1 cellular context compared by ENCODE assay signal in the genomic region with DNA sequence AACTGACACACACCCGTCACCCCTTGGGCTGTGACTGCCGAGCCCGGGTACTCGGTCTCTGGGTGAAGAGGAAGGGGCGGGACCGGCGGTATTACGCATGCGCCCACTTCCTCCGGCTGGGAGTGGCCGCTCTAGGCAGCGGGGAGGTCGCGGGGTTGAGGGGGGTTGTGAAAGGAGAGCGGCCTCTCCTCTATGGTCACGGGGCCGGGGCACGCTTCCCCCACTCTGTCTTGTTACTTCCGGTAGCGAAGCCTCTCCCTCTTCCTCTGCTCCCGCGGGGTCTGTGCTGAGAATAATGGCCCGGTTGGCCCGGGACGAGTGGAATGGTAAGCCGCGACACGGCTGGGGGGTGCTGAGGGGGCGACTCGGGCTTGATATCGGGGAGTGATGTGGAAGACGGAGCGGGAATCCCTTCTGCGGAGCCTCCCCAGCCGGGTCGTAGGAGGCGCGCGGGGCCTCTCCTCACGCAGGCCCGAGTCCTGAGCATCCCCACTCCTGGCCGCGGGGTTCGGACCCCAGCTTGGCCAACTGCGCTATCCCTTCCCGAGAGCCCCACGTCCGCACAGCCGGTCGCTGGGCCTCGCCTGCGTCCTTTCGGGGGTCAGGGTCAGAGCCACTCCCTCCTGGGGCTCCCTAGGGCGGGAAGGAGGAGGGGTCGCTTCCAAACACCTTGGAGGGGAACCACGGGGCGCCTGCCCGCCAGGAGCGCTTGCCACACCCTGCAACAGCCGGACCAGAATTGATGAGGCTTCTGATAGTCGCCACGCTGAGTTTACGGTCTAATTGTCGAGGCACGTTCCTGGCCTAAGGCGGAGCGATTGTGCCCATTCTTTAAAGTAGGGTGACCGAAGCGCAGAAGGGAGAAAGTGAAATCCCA.
TF ChIP-seq lines count a peak whose summit lies in the region.

A gene with protein sequence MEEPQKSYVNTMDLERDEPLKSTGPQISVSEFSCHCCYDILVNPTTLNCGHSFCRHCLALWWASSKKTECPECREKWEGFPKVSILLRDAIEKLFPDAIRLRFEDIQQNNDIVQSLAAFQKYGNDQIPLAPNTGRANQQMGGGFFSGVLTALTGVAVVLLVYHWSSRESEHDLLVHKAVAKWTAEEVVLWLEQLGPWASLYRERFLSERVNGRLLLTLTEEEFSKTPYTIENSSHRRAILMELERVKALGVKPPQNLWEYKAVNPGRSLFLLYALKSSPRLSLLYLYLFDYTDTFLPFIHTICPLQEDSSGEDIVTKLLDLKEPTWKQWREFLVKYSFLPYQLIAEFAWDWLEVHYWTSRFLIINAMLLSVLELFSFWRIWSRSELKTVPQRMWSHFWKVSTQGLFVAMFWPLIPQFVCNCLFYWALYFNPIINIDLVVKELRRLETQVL (plus strand): TSS at position 259 of the 877 bp plus-strand sequence. CDS start 11,396 bp downstream, outside the sequence.

TF ChIP-seq in HepG2, 621 proteins besides CTCF, POLR2A, EP300 and RAD21 (continued from another document):
- TF ChIP-seq, protein P1, sequence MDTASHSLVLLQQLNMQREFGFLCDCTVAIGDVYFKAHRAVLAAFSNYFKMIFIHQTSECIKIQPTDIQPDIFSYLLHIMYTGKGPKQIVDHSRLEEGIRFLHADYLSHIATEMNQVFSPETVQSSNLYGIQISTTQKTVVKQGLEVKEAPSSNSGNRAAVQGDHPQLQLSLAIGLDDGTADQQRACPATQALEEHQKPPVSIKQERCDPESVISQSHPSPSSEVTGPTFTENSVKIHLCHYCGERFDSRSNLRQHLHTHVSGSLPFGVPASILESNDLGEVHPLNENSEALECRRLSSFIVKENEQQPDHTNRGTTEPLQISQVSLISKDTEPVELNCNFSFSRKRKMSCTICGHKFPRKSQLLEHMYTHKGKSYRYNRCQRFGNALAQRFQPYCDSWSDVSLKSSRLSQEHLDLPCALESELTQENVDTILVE (CRISPR knock-in tag; IDR thresholded peaks at IDR 0.05) = peak; percentile 93
- TF ChIP-seq ZFP91 (CRISPR knock-in tag; IDR thresholded peaks at IDR 0.05; ENCODE audit: borderline replicate concordance) (peak; percentile 78; the same call in 1 of the 2 replicates), SSRP1 (CRISPR knock-in tag; IDR thresholded peaks at IDR 0.05) (peak; percentile 59; the same call in 1 of the 2 replicates), REL (CRISPR knock-in tag; conservative IDR thresholded peaks at IDR 0.05) (peak; percentile 74; the same call in 1 of the 2 replicates), HCFC1 (IDR thresholded peaks at IDR 0.05; ENCODE audit: low read depth, low read length) (peak; percentile 58; the same call in 1 of the 2 replicates), RFX1 (IDR thresholded peaks at IDR 0.05) (no peak; the same call in 1 of the 2 replicates), ZFP36 (IDR thresholded peaks at IDR 0.05; ENCODE audit: borderline replicate concordance, low read depth, low read length, partially characterized antibody) (no peak)
- TF ChIP-seq, protein P2, sequence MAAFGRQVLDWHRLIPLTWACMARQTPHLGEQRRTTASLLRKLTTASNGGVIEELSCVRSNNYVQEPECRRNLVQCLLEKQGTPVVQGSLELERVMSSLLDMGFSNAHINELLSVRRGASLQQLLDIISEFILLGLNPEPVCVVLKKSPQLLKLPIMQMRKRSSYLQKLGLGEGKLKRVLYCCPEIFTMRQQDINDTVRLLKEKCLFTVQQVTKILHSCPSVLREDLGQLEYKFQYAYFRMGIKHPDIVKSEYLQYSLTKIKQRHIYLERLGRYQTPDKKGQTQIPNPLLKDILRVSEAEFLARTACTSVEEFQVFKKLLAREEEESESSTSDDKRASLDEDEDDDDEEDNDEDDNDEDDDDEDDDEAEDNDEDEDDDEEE (CRISPR knock-in tag; IDR thresholded peaks at IDR 0.05) = peak; percentile 91; the same call in 1 of the 2 replicates
